9 cellular contexts compared by ENCODE assay signal in the genomic region with DNA sequence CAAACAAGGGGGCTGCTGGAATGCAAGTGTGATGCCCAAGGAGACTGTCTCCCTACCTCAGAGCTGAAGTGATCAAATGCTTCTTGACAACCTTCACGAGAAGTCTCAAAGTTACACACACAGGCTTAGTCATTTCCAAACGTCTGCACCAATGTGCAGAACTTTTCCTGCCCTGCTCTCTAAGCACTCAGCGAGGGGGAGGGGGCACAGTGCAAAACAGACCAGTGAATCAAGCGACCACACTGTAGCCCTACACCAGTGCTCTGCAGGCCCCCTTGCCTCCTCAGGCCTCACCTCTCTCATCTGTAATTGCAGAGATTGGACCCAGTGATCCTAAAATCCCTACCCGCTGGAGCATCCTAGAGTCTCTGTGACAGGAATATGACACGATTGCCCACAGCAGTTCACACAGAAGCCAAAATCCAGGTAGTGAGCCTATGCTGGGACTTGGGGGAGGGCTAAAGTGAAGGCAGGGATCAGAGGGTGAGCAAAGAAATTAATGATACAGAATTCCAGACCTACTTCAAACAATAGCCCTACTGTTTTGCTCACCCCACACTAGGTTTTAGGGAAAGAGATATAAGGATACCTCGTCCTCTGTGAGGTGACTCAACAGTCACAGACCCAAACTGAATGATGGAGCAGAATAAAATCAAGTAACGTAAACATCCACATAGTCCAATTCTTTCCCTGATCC. TPM values are rescaled to one million over a fixed set of nuclear protein-coding genes. Genes with fewer than 3 reads are reported as not detected.
DNase-seq lines count a peak whose midpoint lies in the region; ATAC-seq and TF ChIP-seq lines count a peak whose summit lies in the region.
"Had no signal": no experiment of that assay in that cellular context is flagged by ENCODE, and none has a peak within 500 bp of the region (broad histone marks: within the 10 kb centered on the region; RNA-seq: fewer than 3 reads in every experiment).

No MANE protein-coding gene starts in this region.

- POLR2A ChIA-PET in activated CD8-positive, alpha-beta T cell treated with anti-CD3 and anti-CD28 coated beads, Interleukin-2, amount 10 ng/mL, durations not matched to agents 7 days and 5 days (lab: Charles Lee), result interaction anchor here (0.7 to 0.8 kb wide), 2 partner anchors 57 to 603 kb away, joined by 3 to 6 read pairs; partner anchors contain the start of gene ATXN1

- peaks cover 33% of the 10 kb centered on the region for H3K4me1 ChIP-seq in stomach smooth muscle (ENCODE audit: control insufficient read depth, insufficient read depth, low read length)
- H3K4me1 ChIP-seq in testis, result peaks cover 11% of the 10 kb centered on the region

- H3K27me3 ChIP-seq in stomach smooth muscle (ENCODE audit: control insufficient read depth in 1 of 2, insufficient read depth in 2 of 2, low read length in 2 of 2) (no peaks in the 10 kb centered on the region), testis (no peaks in the 10 kb centered on the region)

- peaks cover 11% of the 10 kb centered on the region for H3K36me3 Mint-ChIP-seq in activated CD8-positive, alpha-beta T cell treated with anti-CD3 and anti-CD28 coated beads, Interleukin-2, amount 10 ng/mL, durations not matched to agents 7 days and 5 days (ENCODE audit: low read depth)

- TF ChIP-seq CTCF in testis (IDR thresholded peaks at IDR 0.05), result no peak

- H3K4me1 Mint-ChIP-seq in activated CD8-positive, alpha-beta T cell treated with anti-CD3 and anti-CD28 coated beads, Interleukin-2, amount 10 ng/mL, durations not matched to agents 7 days and 5 days (ENCODE audit: low read depth), result peaks cover 58% of the 10 kb centered on the region

- H3K9me3 Mint-ChIP-seq in activated CD8-positive, alpha-beta T cell treated with anti-CD3 and anti-CD28 coated beads, Interleukin-2, amount 10 ng/mL, durations not matched to agents 7 days and 5 days (ENCODE audit: insufficient read depth), result no peaks in the 10 kb centered on the region

- intact Hi-C loops in left cardiac atrium (cut with DNase I), result no loop called here
- intact Hi-C loops in testis (cut with DNase I; ENCODE audit: low total_unique reads), result no loop called here

- peak overlapping the region; percentile 30 to 42 for H3K9ac ChIP-seq in stomach smooth muscle (ENCODE audit: low read length in 2 of 2)

- H3K4me3 ChIP-seq in stomach smooth muscle (ENCODE audit: low read length in 2 of 2), result peak overlapping the region; percentile 57 to 68
- no peak overlapping the region for H3K4me3 ChIP-seq in testis
- H3K4me3 ChIP-seq: K562 had no signal

- 70 to 71% methylated on average over 8 of the region's 8 CpGs for WGBS in testis, 2 donors

- H3K4me3 Mint-ChIP-seq in activated CD8-positive, alpha-beta T cell treated with anti-CD3 and anti-CD28 coated beads, Interleukin-2, amount 10 ng/mL, durations not matched to agents 7 days and 5 days, result peak overlapping the region; percentile 43

- H3K27ac Mint-ChIP-seq in activated CD8-positive, alpha-beta T cell treated with anti-CD3 and anti-CD28 coated beads, Interleukin-2, amount 10 ng/mL, durations not matched to agents 7 days and 5 days, result peak overlapping the region; percentile 8

- H3K9me3 ChIP-seq in stomach smooth muscle (ENCODE audit: control insufficient read depth in 2 of 2, low read length in 2 of 2) (no peaks in the 10 kb centered on the region), testis (no peaks in the 10 kb centered on the region)

- no peaks in the 10 kb centered on the region for H3K27me3 Mint-ChIP-seq in activated CD8-positive, alpha-beta T cell treated with anti-CD3 and anti-CD28 coated beads, Interleukin-2, amount 10 ng/mL, durations not matched to agents 7 days and 5 days (ENCODE audit: low read depth)

- no peaks in the 10 kb centered on the region for H3K36me3 ChIP-seq in stomach smooth muscle (ENCODE audit: control insufficient read depth in 2 of 2, insufficient read depth in 2 of 2, low read length in 2 of 2)
- no peaks in the 10 kb centered on the region for H3K36me3 ChIP-seq in testis (ENCODE audit: low read depth, missing control alignments)

- CTCF ChIA-PET in activated CD8-positive, alpha-beta T cell treated with anti-CD3 and anti-CD28 coated beads, Interleukin-2, amount 10 ng/mL, durations not matched to agents 7 days and 5 days (lab: Charles Lee), result interaction anchor here (1.2 kb wide), 1 partner anchor 12 kb away, joined by 3 read pairs; no protein-coding TSS in a partner anchor

- DNase-seq in activated CD8-positive, alpha-beta T cell treated with anti-CD3 and anti-CD28 coated beads, Interleukin-2, amount 10 ng/mL, durations not matched to agents 7 days and 5 days, result peak; percentile 44
- DNase-seq in left cardiac atrium (no peak), testis (no peak), NCI-H226 (no peak)

- TF ChIP-seq POLR2A in testis (IDR thresholded peaks at IDR 0.05), result no peak

- H3K27ac ChIP-seq in stomach smooth muscle (ENCODE audit: low read length) (peak overlapping the region; percentile 37), testis (no peak overlapping the region)

- ATAC-seq in HG02610 (IDR thresholded peaks at IDR 0.05; ENCODE audit: unreplicated experiment), result peak; percentile 63
- peak; percentile 23 for ATAC-seq in activated CD8-positive, alpha-beta T cell treated with anti-CD3 and anti-CD28 coated beads, Interleukin-2, amount 10 ng/mL, durations not matched to agents 7 days and 5 days
- ATAC-seq in left cardiac atrium, result peak; percentile 41 to 57
- ATAC-seq in HG02973 (IDR thresholded peaks at IDR 0.05; ENCODE audit: unreplicated experiment), result no peak
- ATAC-seq in GM21360 (IDR thresholded peaks at IDR 0.05; ENCODE audit: unreplicated experiment), result no peak
- ATAC-seq: K562 had no signal

RNA-seq across cellular contexts. Expression of gene ATXN1, which starts 56.4 kb away (rescaled TPM):
- total RNA-seq in activated CD8-positive, alpha-beta T cell treated with anti-CD3 and anti-CD28 coated beads, Interleukin-2, amount 10 ng/mL, durations not matched to agents 7 days and 5 days, result 10 to 100 TPM; 36.7 to 42.9 TPM
- total RNA-seq in left cardiac atrium (10 to 100 TPM; 34.6 to 36.7 TPM), testis (10 to 100 TPM; 64.3 to 84.1 TPM)
- 12.8 TPM for polyA plus RNA-seq in testis (ENCODE audit: insufficient read depth, low read depth, low replicate concordance)

Comparison
In these comparisons a context has a peak if more than half of its experiments do, and no peak if none do; other contexts are left out.
1. ATAC-seq: peak in HG02610 (single experiment), activated CD8-positive, alpha-beta T cell treated with anti-CD3 and anti-CD28 coated beads, Interleukin-2, amount 10 ng/mL, durations not matched to agents 7 days and 5 days (single experiment) and left cardiac atrium (2 of 2); none in HG02973 (single experiment) and GM21360 (single experiment).
2. H3K4me3 ChIP-seq: peak in stomach smooth muscle (2 of 2); none in testis (0 of 2).